ENCODE assay signal across 26 cellular contexts in the genomic region with DNA sequence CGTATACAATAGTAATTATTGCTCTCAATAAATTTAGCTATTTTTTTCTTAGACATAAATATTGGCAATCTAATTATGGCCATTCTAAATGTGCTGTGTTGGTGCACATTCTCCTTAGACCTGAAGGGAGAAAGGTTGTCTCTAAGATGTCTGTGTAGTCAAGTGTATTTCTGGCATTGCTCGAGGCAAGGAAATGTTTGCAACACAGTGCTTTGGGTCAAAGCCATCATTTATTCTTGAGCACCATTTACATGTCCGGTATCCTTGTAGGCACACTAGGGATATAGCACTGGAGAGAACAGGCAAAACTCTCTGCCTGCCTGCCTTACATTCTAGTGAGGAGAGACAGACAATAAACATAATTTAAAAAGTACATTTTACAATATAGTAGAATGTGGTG. TPM values are rescaled to one million over a fixed set of nuclear protein-coding genes. Genes with fewer than 3 reads are reported as not detected.
"Had no signal": no experiment of that assay in that cellular context is flagged by ENCODE, and none has a peak within 500 bp of the region (broad histone marks: within the 10 kb centered on the region; RNA-seq: fewer than 3 reads in every experiment).

No MANE protein-coding gene starts in this region.

- H3K27ac Mint-ChIP-seq: activated B cell treated with CpG ODN at 0.5 μM for 24 hours; activated CD4-positive, alpha-beta T cell treated with anti-CD3 and anti-CD28 coated beads, Interleukin-2, amount 10 ng/mL, durations not matched to agents 24 days and 14 days; activated CD8-positive, alpha-beta memory T cell treated with anti-CD3 and anti-CD28 coated beads, Interleukin-2, amount 10 ng/mL, durations not matched to agents 7 days and 5 days; activated naive CD4-positive, alpha-beta T cell treated with anti-CD3 and anti-CD28 coated beads, Interleukin-2, amount 50 U/mL, for 24 hours; activated T-cell treated with anti-CD3 and anti-CD28 coated beads, Interleukin-2, amount 50 U/mL, for 24 hours; activated T-helper 1 cell treated with anti-CD3 and anti-CD28 coated beads, Interleukin-12 subunit alpha, Interleukin-12 subunit beta, Interleukin-2, Interleukin-4 antibody, amounts not matched to agents 30 ng/mL and 10 ng/mL and 1 ng/mL, durations not matched to agents 14 hours and 24 hours and 36 hours had no signal

- H3K4me3 Mint-ChIP-seq: activated B cell treated with CpG ODN at 0.5 μM for 24 hours; activated CD4-positive, alpha-beta T cell treated with anti-CD3 and anti-CD28 coated beads, Interleukin-2, amount 10 ng/mL, durations not matched to agents 24 days and 14 days; activated CD8-positive, alpha-beta memory T cell treated with anti-CD3 and anti-CD28 coated beads, Interleukin-2, amount 10 ng/mL, durations not matched to agents 7 days and 5 days; activated naive CD4-positive, alpha-beta T cell treated with anti-CD3 and anti-CD28 coated beads, Interleukin-2, amount 50 U/mL, for 24 hours; activated T-cell treated with anti-CD3 and anti-CD28 coated beads, Interleukin-2, amount 50 U/mL, for 24 hours; activated T-helper 1 cell treated with anti-CD3 and anti-CD28 coated beads, Interleukin-12 subunit alpha, Interleukin-12 subunit beta, Interleukin-2, Interleukin-4 antibody, amounts not matched to agents 30 ng/mL and 10 ng/mL and 1 ng/mL, durations not matched to agents 14 hours and 24 hours and 36 hours; T-helper 17 cell had no signal

- DNase-seq: activated B cell treated with CpG ODN at 0.5 μM for 24 hours; activated CD4-positive, alpha-beta T cell treated with anti-CD3 and anti-CD28 coated beads for 1 hour; activated CD4-positive, alpha-beta T cell treated with anti-CD3 and anti-CD28 coated beads, Interleukin-2, amount 10 ng/mL, durations not matched to agents 24 days and 14 days; activated CD4-positive, alpha-beta T cell treated with anti-CD3 and anti-CD28 coated beads, Interleukin-2, amount 50 U/mL, for 48 hours; activated CD8-positive, alpha-beta memory T cell treated with anti-CD3 and anti-CD28 coated beads, Interleukin-2, amount 10 ng/mL, durations not matched to agents 7 days and 5 days; activated effector memory CD4-positive, alpha-beta T cell treated with Interleukin-2 at 50 U/mL for 16 hours; activated naive CD4-positive, alpha-beta T cell; activated T-cell treated with anti-CD3 and anti-CD28 coated beads, Interleukin-2, amount 50 U/mL, for 24 hours; amygdala; cerebellar nuclear complex; Kasumi-1; NCI-H1092; NCI-H1417; NCI-H1930; NCI-H2171 treated with DMSO at 0.1 percent for 48 hours; NCI-H226; NCI-H526 treated with DMSO at 0.1 percent for 48 hours; NK-92 treated with Interleukin-12 subunit alpha and Interleukin-12 subunit beta, amount 100 ng/mL, for 24 hours; OCI-M1; SHP77 treated with DMSO at 0.1 percent for 48 hours; T-helper 17 cell; T-helper 9 cell had no signal

- H3K9me3 Mint-ChIP-seq: activated B cell treated with CpG ODN at 0.5 μM for 24 hours; activated CD4-positive, alpha-beta T cell treated with anti-CD3 and anti-CD28 coated beads, Interleukin-2, amount 10 ng/mL, durations not matched to agents 24 days and 14 days; activated naive CD4-positive, alpha-beta T cell treated with anti-CD3 and anti-CD28 coated beads, Interleukin-2, amount 50 U/mL, for 24 hours; activated T-cell treated with anti-CD3 and anti-CD28 coated beads, Interleukin-2, amount 50 U/mL, for 24 hours; activated T-helper 1 cell treated with anti-CD3 and anti-CD28 coated beads, Interleukin-12 subunit alpha, Interleukin-12 subunit beta, Interleukin-2, Interleukin-4 antibody, amounts not matched to agents 30 ng/mL and 10 ng/mL and 1 ng/mL, durations not matched to agents 14 hours and 24 hours and 36 hours had no signal

- H3K27me3 Mint-ChIP-seq: T-helper 17 cell had no signal

- H3K36me3 Mint-ChIP-seq: activated CD8-positive, alpha-beta memory T cell treated with anti-CD3 and anti-CD28 coated beads, Interleukin-2, amount 10 ng/mL, durations not matched to agents 7 days and 5 days; activated naive CD4-positive, alpha-beta T cell treated with anti-CD3 and anti-CD28 coated beads, Interleukin-2, amount 50 U/mL, for 24 hours had no signal

- ATAC-seq: activated CD8-positive, alpha-beta memory T cell treated with anti-CD3 and anti-CD28 coated beads, Interleukin-2, amount 10 ng/mL, durations not matched to agents 7 days and 5 days; K562; Panc1; T-helper 17 cell had no signal

- H3K4me3 ChIP-seq: K562 had no signal

RNA-seq across cellular contexts. Expression of a gene that starts 2.6 kb away (rescaled TPM):
- polyA plus RNA-seq: K562 had no signal
